24 cellular contexts compared by ENCODE assay signal in genomic region chr3:182516597-182517336, GRCh38.
"Had no signal": no experiment of that assay in that cellular context is flagged by ENCODE, and none has a peak within 500 bp of the region (broad histone marks: within the 10 kb centered on the region; RNA-seq: fewer than 3 reads in every experiment).

No MANE protein-coding gene starts in this region.

- H3K4me1 ChIP-seq: prostate gland, right atrium auricular region, spleen, testis, vagina had no signal

- H3K27me3 Mint-ChIP-seq: activated T-cell treated with anti-CD3 and anti-CD28 coated beads, Interleukin-2, amount 50 U/mL, for 24 hours; activated T-helper 17 cell treated with anti-CD3 and anti-CD28 coated beads, Interleukin-2, amount 50 U/mL, for 72 hours; brain; naive thymus-derived CD4-positive, alpha-beta T cell; type B pancreatic cell had no signal

- H3K4me3 ChIP-seq: lung, ovary, prostate gland, right atrium auricular region, spleen, testis, vagina had no signal

- H3K36me3 ChIP-seq: neutrophil, ovary, prostate gland, right atrium auricular region, spleen, vagina had no signal

- H3K9me3 Mint-ChIP-seq: activated CD4-positive, alpha-beta T cell treated with anti-CD3 and anti-CD28 coated beads, Interleukin-2, amount 10 ng/mL, durations not matched to agents 7 days and 5 days; activated naive CD4-positive, alpha-beta T cell treated with anti-CD3 and anti-CD28 coated beads, Interleukin-2, amount 50 U/mL, for 72 hours; activated T-cell treated with anti-CD3 and anti-CD28 coated beads, Interleukin-2, amount 50 U/mL, for 24 hours; activated T-helper 17 cell treated with anti-CD3 and anti-CD28 coated beads, Interleukin-2, amount 50 U/mL, for 72 hours; brain; type B pancreatic cell had no signal

- H3K4me3 Mint-ChIP-seq: activated CD4-positive, alpha-beta T cell treated with anti-CD3 and anti-CD28 coated beads, Interleukin-2, amount 10 ng/mL, durations not matched to agents 7 days and 5 days; activated T-cell treated with anti-CD3 and anti-CD28 coated beads, Interleukin-2, amount 50 U/mL, for 24 hours; activated T-helper 17 cell treated with anti-CD3 and anti-CD28 coated beads, Interleukin-2, amount 50 U/mL, for 72 hours; brain; naive thymus-derived CD4-positive, alpha-beta T cell; type B pancreatic cell had no signal

- H3K36me3 Mint-ChIP-seq: activated naive CD4-positive, alpha-beta T cell treated with anti-CD3 and anti-CD28 coated beads, Interleukin-2, amount 50 U/mL, for 72 hours; brain; naive thymus-derived CD4-positive, alpha-beta T cell; type B pancreatic cell had no signal

- H3K27ac Mint-ChIP-seq: activated CD4-positive, alpha-beta T cell treated with anti-CD3 and anti-CD28 coated beads, Interleukin-2, amount 10 ng/mL, durations not matched to agents 7 days and 5 days; activated naive CD4-positive, alpha-beta T cell treated with anti-CD3 and anti-CD28 coated beads, Interleukin-2, amount 50 U/mL, for 72 hours; activated T-cell treated with anti-CD3 and anti-CD28 coated beads, Interleukin-2, amount 50 U/mL, for 24 hours; activated T-helper 17 cell treated with anti-CD3 and anti-CD28 coated beads, Interleukin-2, amount 50 U/mL, for 72 hours; brain; naive thymus-derived CD4-positive, alpha-beta T cell; type B pancreatic cell had no signal

- H3K27me3 ChIP-seq: neutrophil, ovary, right atrium auricular region, testis, vagina had no signal

- H3K9me3 ChIP-seq: neutrophil, ovary, prostate gland, right atrium auricular region, spleen, testis, vagina had no signal

- ATAC-seq: activated CD4-positive, CD25-positive, alpha-beta regulatory T cell treated with anti-CD3 and anti-CD28 coated beads, Interleukin-2, amount 50 U/mL, for 24 hours; activated naive CD4-positive, alpha-beta T cell treated with anti-CD3 and anti-CD28 coated beads, Interleukin-2, amount 50 U/mL, for 72 hours; activated T-helper 17 cell treated with anti-CD3 and anti-CD28 coated beads, Interleukin-2, amount 50 U/mL, for 72 hours; left lobe of liver; naive thymus-derived CD4-positive, alpha-beta T cell had no signal

- H3K4me1 Mint-ChIP-seq: activated CD4-positive, alpha-beta T cell treated with anti-CD3 and anti-CD28 coated beads, Interleukin-2, amount 10 ng/mL, durations not matched to agents 7 days and 5 days; activated T-helper 17 cell treated with anti-CD3 and anti-CD28 coated beads, Interleukin-2, amount 50 U/mL, for 72 hours; naive thymus-derived CD4-positive, alpha-beta T cell had no signal

- DNase-seq: activated CD4-positive, alpha-beta T cell treated with anti-CD3 and anti-CD28 coated beads, Interleukin-2, amount 10 ng/mL, durations not matched to agents 7 days and 5 days; activated T-cell treated with anti-CD3 and anti-CD28 coated beads, Interleukin-2, amount 50 U/mL, for 24 hours; aorta; effector CD4-positive, alpha-beta T cell; erythroblast; foreskin fibroblast; naive thymus-derived CD4-positive, alpha-beta T cell; ovary; spleen; stimulated activated CD4-positive, alpha-beta T cell treated with anti-CD3 and anti-CD28 coated beads, Interleukin-4, amount 100 ng/mL, for 1 hour; stimulated activated naive CD4-positive, alpha-beta T cell; testis had no signal

- H3K27ac ChIP-seq: neutrophil, ovary, prostate gland, right atrium auricular region, spleen, testis, vagina, VCaP had no signal
